Comparison of ENCODE assay signal across 8 cellular contexts in genomic region chr19:48111280-48111679, GRCh38. TPM values are rescaled to one million over a fixed set of nuclear protein-coding genes. Genes with fewer than 3 reads are reported as not detected.
DNase-seq lines count a peak whose midpoint lies in the region; ATAC-seq, FAIRE-seq and TF ChIP-seq lines count a peak whose summit lies in the region.

No MANE protein-coding gene starts in this region.

- no peak overlapping the region for H3K27ac Mint-ChIP-seq in endodermal cell

- H3K27me3 ChIP-seq in prostate gland (replicated peaks; ENCODE audit: insufficient read depth), result no peaks in the 10 kb centered on the region
- H3K27me3 ChIP-seq in endodermal cell (ENCODE audit: control insufficient read depth, insufficient read depth, low read length, poor library complexity, severe bottlenecking), result no peaks in the 10 kb centered on the region

- no peak overlapping the region for H3K9ac ChIP-seq in endodermal cell (ENCODE audit: extremely low read depth, low read length, poor library complexity, severe bottlenecking)

- peaks cover 9% of the 10 kb centered on the region for H3K27me3 Mint-ChIP-seq in endodermal cell (ENCODE audit: insufficient read depth)

- WGBS in prostate gland, result 60% methylated on average over 7 of the region's 7 CpGs
- 84 to 97% methylated on average over 4 to 7 of the region's 7 CpGs for WGBS in endodermal cell (ENCODE audit: insufficient coverage in 1 of 2, insufficient read length in 1 of 2), 2 experiments

- intact Hi-C loops in prostate gland (cut with DNase I), result no loop called here

- H3K4me1 Mint-ChIP-seq in endodermal cell, result no peaks in the 10 kb centered on the region

- peak overlapping the region; percentile 86 to 97 for H3K27ac ChIP-seq in coronary artery
- peak overlapping the region; percentile 88 to 94 for H3K27ac ChIP-seq in prostate gland
- no peak overlapping the region for H3K27ac ChIP-seq in endodermal cell (ENCODE audit: low read depth, low read length)

- TF ChIP-seq POLR2A in prostate gland (IDR thresholded peaks at IDR 0.05) (no peak), GM12891 (IDR thresholded peaks at IDR 0.05; ENCODE audit: low read depth, low read length) (no peak)

- DNase-seq in G401 (ENCODE audit: low spot score), result peak; percentile 51
- peak; percentile 88 for DNase-seq in NCI-H2171 treated with DMSO at 0.1 percent for 48 hours (lab: John Stamatoyannopoulos, UW)
- DNase-seq in coronary artery (ENCODE audit: low spot score), result no peak
- DNase-seq in prostate gland (ENCODE audit: low spot score), result no peak
- DNase-seq in endodermal cell, result no peak
- no peak for DNase-seq in GM12891 (ENCODE audit: insufficient read length, low spot score)

- ATAC-seq in GM21381 (IDR thresholded peaks at IDR 0.05; ENCODE audit: unreplicated experiment) (no peak), GM21786 (IDR thresholded peaks at IDR 0.05; ENCODE audit: unreplicated experiment) (no peak)

- H3K4me1 ChIP-seq in prostate gland (replicated peaks), result peaks cover 4% of the 10 kb centered on the region
- H3K4me1 ChIP-seq in endodermal cell (ENCODE audit: control insufficient read depth, insufficient read depth, low read length), result no peaks in the 10 kb centered on the region

- H3K4me3 ChIP-seq in coronary artery (peak overlapping the region; percentile 73), prostate gland (no peak overlapping the region), endodermal cell (ENCODE audit: low read length) (no peak overlapping the region)

- no peaks in the 10 kb centered on the region for H3K9me3 Mint-ChIP-seq in endodermal cell

- H3K36me3 Mint-ChIP-seq in endodermal cell (ENCODE audit: low read depth), result peaks cover 8% of the 10 kb centered on the region

- TF ChIP-seq CTCF in coronary artery (IDR thresholded peaks at IDR 0.05), result no peak
- no peak for TF ChIP-seq CTCF in prostate gland (IDR thresholded peaks at IDR 0.05)
- TF ChIP-seq CTCF in endodermal cell (conservative IDR thresholded peaks at IDR 0.05), result no peak

- no peaks in the 10 kb centered on the region for H3K36me3 ChIP-seq in prostate gland
- H3K36me3 ChIP-seq in endodermal cell (ENCODE audit: control insufficient read depth, insufficient read depth, low read length), result no peaks in the 10 kb centered on the region

- no peak overlapping the region for H3K4me3 Mint-ChIP-seq in endodermal cell

- in situ Hi-C loops in G401 (cut with HindIII; ENCODE audit: low sequenced_read_pairs), result no loop called here

- H3K9me3 ChIP-seq in prostate gland, result no peaks in the 10 kb centered on the region
- H3K9me3 ChIP-seq in endodermal cell (ENCODE audit: control insufficient read depth, low read length), result no peaks in the 10 kb centered on the region

- FAIRE-seq in GM12891 (lab: Jason Lieb, UNC), result no peak

TF ChIP-seq in GM12891, 5 proteins besides CTCF, POLR2A, EP300 and RAD21:
- TF ChIP-seq POLR2AphosphoS5 (IDR thresholded peaks at IDR 0.05; ENCODE audit: low read depth, low read length) (no peak), SPI1 (IDR thresholded peaks at IDR 0.05; ENCODE audit: low read depth, low read length) (no peak), PAX5 (IDR thresholded peaks at IDR 0.05; ENCODE audit: insufficient read depth, low read length, severe bottlenecking) (no peak), POU2F2 (IDR thresholded peaks at IDR 0.05; ENCODE audit: low read depth, low read length) (no peak), TAF1 (IDR thresholded peaks at IDR 0.05; ENCODE audit: low read depth, low read length) (no peak)

RNA-seq across cellular contexts. Expression of gene PLA2G4C, which starts 0.7 kb away (rescaled TPM):
- total RNA-seq in G401 (2014; rRNA removed; shearing (Covaris generic)), result 0.92 and 2.3 TPM in 2 replicates
- 10 to 100 TPM; 11.0 to 27.3 TPM for total RNA-seq in prostate gland
- 1 to 10 TPM; 1.3 to 1.4 TPM for total RNA-seq in endodermal cell
- polyA plus RNA-seq in endodermal cell (2013, experiment 1 of 2), result 1.9 TPM
- polyA plus RNA-seq in endodermal cell (2013, experiment 2 of 2), result 0.79 TPM
- polyA plus RNA-seq in GM12891 (2012; ENCODE audit: low read depth, missing spikeins), result 3.1 TPM

RNA-seq across cellular contexts. Expression of gene LIG1, which starts 58.9 kb away (rescaled TPM):
- 62.8 and 119 TPM in 2 replicates for total RNA-seq in G401 (2014; rRNA removed; shearing (Covaris generic))
- 10 to 100 TPM; 30.6 to 58.7 TPM for total RNA-seq in prostate gland
- 100 to 1,000 TPM in 1 of 2 donors, 10 to 100 TPM in 1; 91.6 to 117 TPM for total RNA-seq in endodermal cell
- polyA plus RNA-seq in endodermal cell (2013, experiment 1 of 2), result 74.1 TPM
- polyA plus RNA-seq in endodermal cell (2013, experiment 2 of 2), result 65.3 TPM
- 77.0 TPM for polyA plus RNA-seq in GM12891 (2012; ENCODE audit: low read depth, missing spikeins)

RNA-seq across cellular contexts. Expression of gene ZSWIM9, which starts 59.2 kb away (rescaled TPM):
- total RNA-seq in G401 (2014; rRNA removed; shearing (Covaris generic)), result 3.1 and 3.6 TPM in 2 replicates
- 1 to 10 TPM; 4.1 to 7.2 TPM for total RNA-seq in prostate gland
- total RNA-seq in endodermal cell, result 10 to 100 TPM in 1 of 2 donors, 1 to 10 TPM in 1; 9.9 to 13.0 TPM
- polyA plus RNA-seq in endodermal cell (2013, experiment 1 of 2), result 6.1 TPM
- 5.6 TPM for polyA plus RNA-seq in endodermal cell (2013, experiment 2 of 2)
- polyA plus RNA-seq in GM12891 (2012; ENCODE audit: low read depth, missing spikeins), result 4.7 TPM

Comparison
In these comparisons a context has a peak if more than half of its experiments do, and no peak if none do; other contexts are left out.
1. DNase-seq: peak in G401 (single experiment) and NCI-H2171 treated with DMSO at 0.1 percent for 48 hours (single experiment); none in coronary artery (single experiment), prostate gland (single experiment), endodermal cell (single experiment) and GM12891 (single experiment).